Comparison of ENCODE assay signal across 1 cellular context in genomic region chr2:215383652-215384279, GRCh38.
A peak's percentile ranks its signal among the peaks of the same experiment; 100 is the strongest.
TF ChIP-seq lines count a peak whose summit lies in the region.

No MANE protein-coding gene starts in this region.

TF ChIP-seq in HepG2, 621 proteins besides CTCF, POLR2A, EP300 and RAD21:
- 0 out of 2 replicates have a peak, but pooled peaks have one; percentile 8 for TF ChIP-seq SMYD3 (CRISPR knock-in tag; IDR thresholded peaks at IDR 0.05)
- peak; percentile 66 for TF ChIP-seq POLR2G (IDR thresholded peaks at IDR 0.05; ENCODE audit: low read depth, low read length)
- TF ChIP-seq ARNTL (CRISPR knock-in tag; IDR thresholded peaks at IDR 0.05), result 0 out of 2 replicates have a peak, but pooled peaks have one; percentile 38
- no peak for TF ChIP-seq ZNF7 (CRISPR knock-in tag; IDR thresholded peaks at IDR 0.05)
- TF ChIP-seq POGK (CRISPR knock-in tag; conservative IDR thresholded peaks at IDR 0.05), result 0 out of 2 replicates have a peak, but pooled peaks have one; percentile 44
- no peak for TF ChIP-seq PRMT3 (CRISPR knock-in tag; IDR thresholded peaks at IDR 0.05; ENCODE audit: borderline replicate concordance, low read depth)
- TF ChIP-seq POLR2AphosphoS5 (IDR thresholded peaks at IDR 0.05; ENCODE audit: low read depth, low read length), result peak; percentile 51
- TF ChIP-seq RBFOX2 (IDR thresholded peaks at IDR 0.05; ENCODE audit: low read depth, low read length), result peak; percentile 3; the same call in 1 of the 2 replicates
- TF ChIP-seq AGO2 (optimal IDR thresholded peaks at IDR 0.05; ENCODE audit: low read depth, low read length), result peak; percentile 18
- TF ChIP-seq ZNF143 (CRISPR knock-in tag; IDR thresholded peaks at IDR 0.05), result no peak
- TF ChIP-seq SSRP1 (CRISPR knock-in tag; IDR thresholded peaks at IDR 0.05), result peak; percentile 21; the same call in 1 of the 2 replicates
- TF ChIP-seq MBD4 (IDR thresholded peaks at IDR 0.05; ENCODE audit: borderline replicate concordance, low read length), result peak; percentile 6; the same call in 1 of the 2 replicates
- 0 out of 2 replicates have a peak, but pooled peaks have one; percentile 33 for TF ChIP-seq ZNF34 (CRISPR knock-in tag; IDR thresholded peaks at IDR 0.05; ENCODE audit: borderline replicate concordance)
- TF ChIP-seq RBM22 (optimal IDR thresholded peaks at IDR 0.05; ENCODE audit: low read length), result peak; percentile 98
- no peak for TF ChIP-seq ATM (IDR thresholded peaks at IDR 0.05; ENCODE audit: borderline replicate concordance)
